In genomic region chr3:159266779-159267178, GRCh38 we compare ENCODE assay signal across 1 cellular context.
TF ChIP-seq lines count a peak whose summit lies in the region.

No MANE protein-coding gene starts in this region.

TF ChIP-seq in IMR-90, 13 proteins besides CTCF, POLR2A, EP300 and RAD21 (continued from another document):
- no peak for TF ChIP-seq USF2 (IDR thresholded peaks at IDR 0.05; ENCODE audit: low read depth, low read length)
- TF ChIP-seq RCOR1 (IDR thresholded peaks at IDR 0.05; ENCODE audit: insufficient replicate concordance, low read length) = no peak
